Comparison of ENCODE assay signal across 8 cellular contexts in the genomic region with DNA sequence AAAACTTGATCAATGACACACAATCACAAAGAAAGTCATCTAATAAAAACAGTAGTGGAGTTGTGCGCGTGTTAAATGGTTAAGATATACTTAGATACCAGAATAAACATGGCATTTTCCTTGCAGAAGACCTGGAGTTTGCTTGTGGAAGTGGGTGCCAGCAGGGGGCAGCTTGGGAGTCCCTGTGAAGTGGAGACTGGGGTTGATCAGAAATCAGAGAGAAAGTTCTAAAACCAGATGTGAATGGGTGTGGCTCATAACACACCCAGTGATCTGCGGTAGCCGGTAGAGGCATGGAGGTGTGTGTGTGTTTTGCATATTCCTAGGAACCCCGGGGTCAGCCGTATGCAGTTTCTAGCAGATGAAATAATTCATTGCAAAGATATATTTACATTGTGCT.
A peak's percentile ranks its signal among the peaks of the same experiment; 100 is the strongest.
DNase-seq lines count a peak whose midpoint lies in the region; ATAC-seq, FAIRE-seq and TF ChIP-seq lines count a peak whose summit lies in the region.

No MANE protein-coding gene starts in this region.

- intact Hi-C loops in testis (cut with DNase I; ENCODE audit: low total_unique reads): no loop called here

- FAIRE-seq in GM12892 (lab: Jason Lieb, UNC): no peak

- no peaks in the 10 kb centered on the region for H3K27me3 Mint-ChIP-seq in GM23338 (ENCODE audit: insufficient read depth, low read depth, poor library complexity)
- no peaks in the 10 kb centered on the region for H3K27me3 Mint-ChIP-seq in T-helper 17 cell

- no peak overlapping the region for H3K4me3 Mint-ChIP-seq in GM23338
- H3K4me3 Mint-ChIP-seq in T-helper 17 cell: peak overlapping the region; percentile 72

- H3K27ac ChIP-seq in GM23338 (ENCODE audit: low read depth) (no peak overlapping the region), brain microvascular endothelial cell (no peak overlapping the region), testis (no peak overlapping the region)

- H3K4me3 ChIP-seq in GM23338 (no peak overlapping the region), brain microvascular endothelial cell (ENCODE audit: low read depth, low read length) (no peak overlapping the region), testis (no peak overlapping the region)

- TF ChIP-seq CTCF in GM23338 (conservative IDR thresholded peaks at IDR 0.05; ENCODE audit: low read depth in 2 of 2): peak in 1 of 2 experiments; percentile 48; a peak in 3 of 4 replicates
- TF ChIP-seq CTCF in brain microvascular endothelial cell (IDR thresholded peaks at IDR 0.05; ENCODE audit: low read depth, low read length, missing control alignments): peak; percentile 76
- TF ChIP-seq CTCF in testis (IDR thresholded peaks at IDR 0.05): peak in 2 of 3 experiments; percentile 40 to 50

- no peak overlapping the region for H3K27ac Mint-ChIP-seq in GM23338
- peak overlapping the region; percentile 81 for H3K27ac Mint-ChIP-seq in T-helper 17 cell

- peaks cover 5% of the 10 kb centered on the region; the same call in 2 of the 3 replicates for H3K36me3 Mint-ChIP-seq in GM23338 (ENCODE audit: low read depth)
- no peaks in the 10 kb centered on the region for H3K36me3 Mint-ChIP-seq in T-helper 17 cell (ENCODE audit: low read depth)

- TF ChIP-seq POLR2A in testis (IDR thresholded peaks at IDR 0.05) (no peak), GM12892 (IDR thresholded peaks at IDR 0.05; ENCODE audit: low read depth, low read length) (no peak)

- H2AFZ ChIP-seq in GM23338: no peak overlapping the region

- no peak overlapping the region for H3K4me2 ChIP-seq in GM23338

- H3K4me1 Mint-ChIP-seq in GM23338 (no peaks in the 10 kb centered on the region), T-helper 17 cell (peaks cover 44% of the 10 kb centered on the region)

- no peaks in the 10 kb centered on the region for H3K79me2 ChIP-seq in GM23338 (replicated peaks; ENCODE audit: insufficient read depth)

- H3K36me3 ChIP-seq in GM23338 (ENCODE audit: insufficient read depth) (no peaks in the 10 kb centered on the region), brain microvascular endothelial cell (replicated peaks) (no peaks in the 10 kb centered on the region), testis (ENCODE audit: low read depth, missing control alignments) (no peaks in the 10 kb centered on the region)

- no peaks in the 10 kb centered on the region for H3K4me1 ChIP-seq in GM23338 (ENCODE audit: insufficient read depth)
- H3K4me1 ChIP-seq in testis: no peaks in the 10 kb centered on the region

- DNase-seq in GM23338 (ENCODE audit: low spot score) (peak; percentile 14), T-helper 17 cell (peak; percentile 35 to 39 (median 38)), brain microvascular endothelial cell (peak; percentile 50), mucosa of gallbladder (ENCODE audit: low spot score) (peak; percentile 21), testis (peak; percentile 72), GM12892 (ENCODE audit: insufficient read length) (no peak)

- no peaks in the 10 kb centered on the region for H3F3A ChIP-seq in GM23338 (replicated peaks; ENCODE audit: low read depth)

- H4K20me1 ChIP-seq in GM23338 (replicated peaks; ENCODE audit: insufficient read depth): no peaks in the 10 kb centered on the region

- peaks cover 11% of the 10 kb centered on the region for H3K9me2 ChIP-seq in GM23338 (ENCODE audit: insufficient read depth)

- WGBS in testis, 2 donors: 58 to 69% methylated on average over 6 of the region's 6 CpGs

- no peaks in the 10 kb centered on the region for H3K9me3 ChIP-seq in T-helper 17 cell (ENCODE audit: control insufficient read depth, low read length, poor library complexity, severe bottlenecking)
- no peaks in the 10 kb centered on the region for H3K9me3 ChIP-seq in testis

- ATAC-seq in GM23338 (no peak), T-helper 17 cell (peak; percentile 71), HG03196 (IDR thresholded peaks at IDR 0.05; ENCODE audit: unreplicated experiment) (no peak), HG03571 (IDR thresholded peaks at IDR 0.05; ENCODE audit: unreplicated experiment) (no peak)

- peaks cover 13% of the 10 kb centered on the region; the same call in 2 of the 3 replicates for H3K9me3 Mint-ChIP-seq in GM23338

- in situ Hi-C loops in brain microvascular endothelial cell (cut with HindIII; ENCODE audit: low pct_ligation_motif_present, low sequenced_read_pairs): no loop called here

- no peaks in the 10 kb centered on the region for H3K27me3 ChIP-seq in GM23338 (ENCODE audit: insufficient read depth)
- no peaks in the 10 kb centered on the region for H3K27me3 ChIP-seq in brain microvascular endothelial cell (replicated peaks)
- no peaks in the 10 kb centered on the region for H3K27me3 ChIP-seq in testis

TF ChIP-seq in GM23338, 12 proteins besides CTCF, POLR2A, EP300 and RAD21 (continues in another document):
- TF ChIP-seq ZNF462 (CRISPR knock-in tag; IDR thresholded peaks at IDR 0.05): no peak
- no peak for TF ChIP-seq JUNB (IDR thresholded peaks at IDR 0.05; ENCODE audit: unreplicated experiment)
- no peak for TF ChIP-seq POLR2AphosphoS5 (IDR thresholded peaks at IDR 0.05; ENCODE audit: low read depth)
- no peak for TF ChIP-seq EZH2phosphoT487 (IDR thresholded peaks at IDR 0.05; ENCODE audit: unreplicated experiment)
- no peak for TF ChIP-seq EZH2 (IDR thresholded peaks at IDR 0.05; ENCODE audit: low read depth, unreplicated experiment)
- TF ChIP-seq STAT1 (IDR thresholded peaks at IDR 0.05; ENCODE audit: unreplicated experiment): no peak
- TF ChIP-seq ZNF114 (CRISPR knock-in tag; IDR thresholded peaks at IDR 0.05): no peak
- no peak for TF ChIP-seq ZNF331 (CRISPR knock-in tag; IDR thresholded peaks at IDR 0.05; ENCODE audit: low read depth)
